ENCODE assay signal across 8 cellular contexts in the genomic region with DNA sequence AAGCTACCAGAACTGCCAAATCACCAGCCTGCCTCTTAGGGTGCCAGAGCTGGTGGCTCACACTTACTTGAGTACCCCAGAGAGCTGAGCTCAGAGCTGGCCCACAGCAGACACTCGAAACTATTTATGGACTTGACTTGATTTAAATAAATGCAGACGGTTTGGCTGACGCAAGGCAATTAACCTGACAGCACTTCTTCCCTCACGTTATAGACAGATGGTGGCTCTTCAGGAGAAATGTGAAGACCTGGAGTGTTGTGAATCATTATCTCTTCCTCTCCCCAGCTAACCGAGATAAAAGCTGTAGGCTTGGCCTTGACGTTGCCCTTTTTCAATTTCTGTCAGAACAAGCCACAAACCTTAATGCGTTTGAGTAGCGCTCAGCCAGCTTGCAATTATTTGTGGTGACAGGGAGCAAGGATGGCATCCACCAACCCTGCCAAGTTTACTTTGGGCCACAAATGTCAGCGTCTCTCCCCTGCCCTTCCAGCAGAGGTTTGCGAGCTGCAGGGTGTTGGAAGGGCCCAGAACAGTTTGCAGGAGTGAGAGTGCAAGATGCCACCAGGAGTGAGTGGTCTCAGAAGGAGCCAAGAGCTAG. TPM values are rescaled to one million over a fixed set of nuclear protein-coding genes. Genes with fewer than 3 reads are reported as not detected.
DNase-seq lines count a peak whose midpoint lies in the region; ATAC-seq and TF ChIP-seq lines count a peak whose summit lies in the region.

No MANE protein-coding gene starts in this region.

- peaks cover 0 to 20% (median 13%) of the 10 kb centered on the region in 4 donors for H3K4me1 ChIP-seq in tibial artery

- no peak overlapping the region for H3K4me3 ChIP-seq in tibial artery

- H3K9me3 ChIP-seq in tibial artery = no peaks in the 10 kb centered on the region

- H3K9me3 Mint-ChIP-seq in activated T-helper 1 cell treated with anti-CD3 and anti-CD28 coated beads, Interleukin-12 subunit alpha, Interleukin-12 subunit beta, Interleukin-2, Interleukin-4 antibody, amounts not matched to agents 30 ng/mL and 10 ng/mL and 1 ng/mL, durations not matched to agents 14 hours and 24 hours and 36 hours = peaks cover 15% of the 10 kb centered on the region

- peaks cover 41% of the 10 kb centered on the region for H3K4me1 Mint-ChIP-seq in activated T-helper 1 cell treated with anti-CD3 and anti-CD28 coated beads, Interleukin-12 subunit alpha, Interleukin-12 subunit beta, Interleukin-2, Interleukin-4 antibody, amounts not matched to agents 30 ng/mL and 10 ng/mL and 1 ng/mL, durations not matched to agents 14 hours and 24 hours and 36 hours (ENCODE audit: low read depth)

- no peak for TF ChIP-seq CTCF in GM20000 (IDR thresholded peaks at IDR 0.05; ENCODE audit: extremely low read depth, missing control alignments)
- TF ChIP-seq CTCF in tibial artery (IDR thresholded peaks at IDR 0.05) = no peak

- H3K4me3 Mint-ChIP-seq in activated T-helper 1 cell treated with anti-CD3 and anti-CD28 coated beads, Interleukin-12 subunit alpha, Interleukin-12 subunit beta, Interleukin-2, Interleukin-4 antibody, amounts not matched to agents 30 ng/mL and 10 ng/mL and 1 ng/mL, durations not matched to agents 14 hours and 24 hours and 36 hours = no peak overlapping the region

- peak overlapping the region; percentile 56 for H3K27ac Mint-ChIP-seq in activated T-helper 1 cell treated with anti-CD3 and anti-CD28 coated beads, Interleukin-12 subunit alpha, Interleukin-12 subunit beta, Interleukin-2, Interleukin-4 antibody, amounts not matched to agents 30 ng/mL and 10 ng/mL and 1 ng/mL, durations not matched to agents 14 hours and 24 hours and 36 hours

- peaks cover 5% of the 10 kb centered on the region for H3K36me3 Mint-ChIP-seq in activated T-helper 1 cell treated with anti-CD3 and anti-CD28 coated beads, Interleukin-12 subunit alpha, Interleukin-12 subunit beta, Interleukin-2, Interleukin-4 antibody, amounts not matched to agents 30 ng/mL and 10 ng/mL and 1 ng/mL, durations not matched to agents 14 hours and 24 hours and 36 hours (ENCODE audit: low read depth)

- H3K27ac ChIP-seq in tibial artery = peak overlapping the region; percentile 28 to 42

- DNase-seq in DMS79 (lab: John Stamatoyannopoulos, UW) = peak; percentile 45
- peak; percentile 17 for DNase-seq in GM20000 (ENCODE audit: low spot score)
- DNase-seq in NCI-H187 (lab: John Stamatoyannopoulos, UW) = peak; percentile 49 to 80
- no peak for DNase-seq in activated T-helper 1 cell treated with anti-CD3 and anti-CD28 coated beads, Interleukin-12 subunit alpha, Interleukin-12 subunit beta, Interleukin-2, Interleukin-4 antibody, amounts not matched to agents 30 ng/mL and 10 ng/mL and 1 ng/mL, durations not matched to agents 14 hours and 24 hours and 36 hours (ENCODE audit: low spot score)
- no peak for DNase-seq in tibial artery
- DNase-seq in GM19238 (ENCODE audit: insufficient read length, low spot score) = no peak
- no peak for DNase-seq in ecto neural progenitor cell (ENCODE audit: low spot score)

- H3K36me3 ChIP-seq in tibial artery = no peaks in the 10 kb centered on the region

- ATAC-seq in HG03342 (IDR thresholded peaks at IDR 0.05; ENCODE audit: unreplicated experiment) = no peak

- intact Hi-C loops in activated T-helper 1 cell treated with anti-CD3 and anti-CD28 coated beads, Interleukin-12 subunit alpha, Interleukin-12 subunit beta, Interleukin-2, Interleukin-4 antibody, amounts not matched to agents 30 ng/mL and 10 ng/mL and 1 ng/mL, durations not matched to agents 14 hours and 24 hours and 36 hours (cut with micrococcal nuclease) = loop anchor here (1.0 to 5.0 kb wide), 5 partner anchors 8 to 132 kb away; a partner anchor contains a TSS
- intact Hi-C loops in tibial artery (cut with DNase I; ENCODE audit: low total_unique reads) = no loop called here

- H3K27me3 ChIP-seq in tibial artery = no peaks in the 10 kb centered on the region

- H3K27me3 Mint-ChIP-seq in activated T-helper 1 cell treated with anti-CD3 and anti-CD28 coated beads, Interleukin-12 subunit alpha, Interleukin-12 subunit beta, Interleukin-2, Interleukin-4 antibody, amounts not matched to agents 30 ng/mL and 10 ng/mL and 1 ng/mL, durations not matched to agents 14 hours and 24 hours and 36 hours (ENCODE audit: insufficient read depth) = peaks cover 6% of the 10 kb centered on the region

RNA-seq across cellular contexts. Expression of a gene that starts 34.0 kb away (rescaled TPM):
- total RNA-seq in activated T-helper 1 cell treated with anti-CD3 and anti-CD28 coated beads, Interleukin-12 subunit alpha, Interleukin-12 subunit beta, Interleukin-2, Interleukin-4 antibody, amounts not matched to agents 30 ng/mL and 10 ng/mL and 1 ng/mL, durations not matched to agents 14 hours and 24 hours and 36 hours = 0.29 and 1.1 TPM in 2 replicates

Comparison
In these comparisons a context has a peak if more than half of its experiments do, and no peak if none do; other contexts are left out.
1. DNase-seq: peak in DMS79 (single experiment), GM20000 (single experiment) and NCI-H187 (2 of 2); none in activated T-helper 1 cell treated with anti-CD3 and anti-CD28 coated beads, Interleukin-12 subunit alpha, Interleukin-12 subunit beta, Interleukin-2, Interleukin-4 antibody, amounts not matched to agents 30 ng/mL and 10 ng/mL and 1 ng/mL, durations not matched to agents 14 hours and 24 hours and 36 hours (single experiment), tibial artery (0 of 2), GM19238 (single experiment) and ecto neural progenitor cell (single experiment).